ENCODE assay signal across 1 cellular context in the genomic region with DNA sequence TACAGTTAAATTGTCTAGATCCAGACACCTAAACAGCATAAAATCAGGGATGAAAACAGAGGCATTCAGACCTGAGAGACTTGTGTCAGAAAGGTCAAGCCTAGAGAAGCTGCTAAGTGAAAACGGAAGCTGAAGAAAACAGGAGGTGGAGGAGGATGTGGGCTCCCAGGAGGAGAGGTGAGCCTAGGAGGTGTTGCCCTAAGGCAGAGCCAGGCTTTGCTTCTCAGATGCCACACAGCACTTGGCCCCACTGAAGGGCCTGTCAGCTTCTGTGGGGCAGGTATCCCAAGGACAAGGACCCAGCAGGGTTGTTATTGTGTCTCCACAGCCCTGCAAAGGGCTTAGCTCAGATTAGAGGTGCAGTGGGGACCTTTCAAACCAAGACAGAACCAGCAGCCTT.
TF ChIP-seq lines count a peak whose summit lies in the region.

No MANE protein-coding gene starts in this region.

TF ChIP-seq in IMR-90, 13 proteins besides CTCF, POLR2A, EP300 and RAD21:
- no peak for TF ChIP-seq SMC3 (IDR thresholded peaks at IDR 0.05; ENCODE audit: low read depth, low read length)
